1 cellular context compared by ENCODE assay signal in the genomic region with DNA sequence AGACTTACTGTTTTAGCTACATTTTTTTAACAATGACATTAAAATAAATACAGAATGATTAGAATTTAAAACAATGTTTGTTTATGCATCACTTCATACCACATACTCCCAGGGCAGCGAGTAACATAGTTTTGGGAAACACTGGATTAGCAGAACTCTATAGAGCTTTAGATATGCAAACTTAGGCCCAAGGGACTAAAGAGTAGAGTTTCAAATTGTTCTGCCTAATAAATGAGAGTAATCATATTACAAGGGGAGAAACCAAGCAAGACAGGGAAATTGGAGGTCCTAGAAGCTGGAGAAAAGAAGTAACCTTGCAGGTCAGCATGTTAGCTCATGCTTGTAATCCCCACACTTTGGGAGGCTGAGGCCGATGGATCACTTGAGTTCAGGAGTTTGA.
TF ChIP-seq lines count a peak whose summit lies in the region.

No MANE protein-coding gene starts in this region.

TF ChIP-seq in GM23338, 12 proteins besides CTCF, POLR2A, EP300 and RAD21 (continued from another document):
- TF ChIP-seq, protein P1, sequence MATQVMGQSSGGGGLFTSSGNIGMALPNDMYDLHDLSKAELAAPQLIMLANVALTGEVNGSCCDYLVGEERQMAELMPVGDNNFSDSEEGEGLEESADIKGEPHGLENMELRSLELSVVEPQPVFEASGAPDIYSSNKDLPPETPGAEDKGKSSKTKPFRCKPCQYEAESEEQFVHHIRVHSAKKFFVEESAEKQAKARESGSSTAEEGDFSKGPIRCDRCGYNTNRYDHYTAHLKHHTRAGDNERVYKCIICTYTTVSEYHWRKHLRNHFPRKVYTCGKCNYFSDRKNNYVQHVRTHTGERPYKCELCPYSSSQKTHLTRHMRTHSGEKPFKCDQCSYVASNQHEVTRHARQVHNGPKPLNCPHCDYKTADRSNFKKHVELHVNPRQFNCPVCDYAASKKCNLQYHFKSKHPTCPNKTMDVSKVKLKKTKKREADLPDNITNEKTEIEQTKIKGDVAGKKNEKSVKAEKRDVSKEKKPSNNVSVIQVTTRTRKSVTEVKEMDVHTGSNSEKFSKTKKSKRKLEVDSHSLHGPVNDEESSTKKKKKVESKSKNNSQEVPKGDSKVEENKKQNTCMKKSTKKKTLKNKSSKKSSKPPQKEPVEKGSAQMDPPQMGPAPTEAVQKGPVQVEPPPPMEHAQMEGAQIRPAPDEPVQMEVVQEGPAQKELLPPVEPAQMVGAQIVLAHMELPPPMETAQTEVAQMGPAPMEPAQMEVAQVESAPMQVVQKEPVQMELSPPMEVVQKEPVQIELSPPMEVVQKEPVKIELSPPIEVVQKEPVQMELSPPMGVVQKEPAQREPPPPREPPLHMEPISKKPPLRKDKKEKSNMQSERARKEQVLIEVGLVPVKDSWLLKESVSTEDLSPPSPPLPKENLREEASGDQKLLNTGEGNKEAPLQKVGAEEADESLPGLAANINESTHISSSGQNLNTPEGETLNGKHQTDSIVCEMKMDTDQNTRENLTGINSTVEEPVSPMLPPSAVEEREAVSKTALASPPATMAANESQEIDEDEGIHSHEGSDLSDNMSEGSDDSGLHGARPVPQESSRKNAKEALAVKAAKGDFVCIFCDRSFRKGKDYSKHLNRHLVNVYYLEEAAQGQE (IDR thresholded peaks at IDR 0.05; ENCODE audit: unreplicated experiment) = no peak
- TF ChIP-seq NANOG (IDR thresholded peaks at IDR 0.05; ENCODE audit: borderline replicate concordance) = no peak
